In the genomic region with DNA sequence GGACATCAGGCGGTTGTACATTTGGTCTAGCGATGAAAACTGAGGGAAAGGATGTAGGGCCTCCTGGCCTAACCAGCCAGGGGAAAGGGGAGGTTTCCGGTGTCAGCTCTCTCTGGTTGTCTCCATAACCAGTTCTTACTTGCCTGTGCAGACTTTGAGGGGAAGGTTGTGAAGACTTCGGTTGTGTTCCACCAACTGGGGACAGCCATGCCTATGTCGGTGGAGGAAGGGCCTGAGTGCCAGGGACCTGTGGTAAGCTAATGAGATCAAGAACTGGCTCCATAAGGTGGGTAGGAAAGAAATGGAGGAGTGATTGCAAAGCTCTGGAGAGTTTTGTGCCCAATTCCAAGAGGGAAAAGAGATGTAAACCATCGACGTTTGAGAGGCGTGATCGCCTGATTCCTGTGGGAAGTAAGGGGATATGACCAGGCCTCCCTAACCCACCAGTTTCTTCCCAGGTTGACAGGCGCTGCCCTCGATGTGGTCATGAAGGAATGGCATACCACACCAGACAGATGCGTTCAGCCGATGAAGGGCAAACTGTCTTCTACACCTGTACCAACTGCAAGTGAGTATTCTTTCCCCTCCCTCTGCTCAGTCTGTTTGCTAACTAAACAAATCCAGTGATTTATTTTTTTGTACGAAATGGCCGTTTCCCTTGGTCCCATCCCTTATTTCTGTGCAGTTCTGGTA, we compare ENCODE assay signal across 8 cellular contexts. TPM values are rescaled to one million over a fixed set of nuclear protein-coding genes. Genes with fewer than 3 reads are reported as not detected.
DNase-seq lines count a peak whose midpoint lies in the region; ATAC-seq and TF ChIP-seq lines count a peak whose summit lies in the region.

No MANE protein-coding gene starts in this region.

- H3K9me3 ChIP-seq in HUES6 (ENCODE audit: control insufficient read depth, insufficient read depth, low read depth, low read length), result no peaks in the 10 kb centered on the region
- H3K9me3 ChIP-seq in fibroblast of lung (ENCODE audit: control insufficient read depth, insufficient read depth, low read depth, low read length), result no peaks in the 10 kb centered on the region

- H3K9me3 Mint-ChIP-seq in CD14-positive monocyte (no peaks in the 10 kb centered on the region), activated B cell treated with CpG ODN at 0.5 μM for 24 hours (no peaks in the 10 kb centered on the region), nephron progenitor cell (no peaks in the 10 kb centered on the region)

- H3K36me3 Mint-ChIP-seq in CD14-positive monocyte (peaks cover 21 to 27% of the 10 kb centered on the region in 2 donors), activated B cell treated with CpG ODN at 0.5 μM for 24 hours (ENCODE audit: low read depth) (peaks cover 50% of the 10 kb centered on the region), nephron progenitor cell (ENCODE audit: low read depth) (peaks cover 25% of the 10 kb centered on the region)

- ATAC-seq in GM19035 (IDR thresholded peaks at IDR 0.05; ENCODE audit: unreplicated experiment) (peak; percentile 20), activated B cell treated with CpG ODN at 0.5 μM for 24 hours (ENCODE audit: low read depth) (peak; percentile 2)

- CTCF ChIA-PET in activated B cell treated with CpG ODN at 0.5 μM for 24 hours (lab: Charles Lee), result interaction anchor here (3.8 kb wide), 1 partner anchor 68 kb away, joined by 14 read pairs; no protein-coding TSS in a partner anchor

- H2AFZ ChIP-seq in fibroblast of lung (ENCODE audit: low read length), result peak overlapping the region; percentile 96

- H3K9ac ChIP-seq in HUES6 (ENCODE audit: low read length), result peak overlapping the region; percentile 85
- peak overlapping the region; percentile 62 for H3K9ac ChIP-seq in fibroblast of lung (ENCODE audit: insufficient read depth, low read length)

- no peaks in the 10 kb centered on the region for H3K27me3 ChIP-seq in HUES6 (ENCODE audit: control insufficient read depth, insufficient read depth, low read length)
- H3K27me3 ChIP-seq in fibroblast of lung (ENCODE audit: control insufficient read depth, insufficient read depth, low read length), result no peaks in the 10 kb centered on the region

- H3K4me1 ChIP-seq in HUES6 (ENCODE audit: control insufficient read depth, insufficient read depth, low read length), result peaks cover 13% of the 10 kb centered on the region; the same call in 1 of the 2 replicates
- H3K4me1 ChIP-seq in fibroblast of lung (ENCODE audit: control insufficient read depth, extremely low read depth, insufficient read depth, low read length), result peaks cover 8% of the 10 kb centered on the region

- DNase-seq in CD14-positive monocyte (ENCODE audit: low spot score) (no peak), activated B cell treated with CpG ODN at 0.5 μM for 24 hours (no peak), fibroblast of lung (ENCODE audit: low read depth in 2 of 2) (peak; percentile 29 to 32), nephron progenitor cell (peak; percentile 8), NCI-H2029 treated with DMSO at 0.1 percent for 48 hours (lab: John Stamatoyannopoulos, UW) (no peak), NOMO-1 (lab: John Stamatoyannopoulos, UW; ENCODE audit: unreplicated experiment in 2 of 2) (no peak)

- H3K36me3 ChIP-seq in HUES6 (ENCODE audit: control insufficient read depth, insufficient read depth, low read length), result peaks cover 10% of the 10 kb centered on the region; the same call in 1 of the 2 replicates
- H3K36me3 ChIP-seq in fibroblast of lung (ENCODE audit: control insufficient read depth, insufficient read depth, low read length), result no peaks in the 10 kb centered on the region

- peak overlapping the region; percentile 93 to 97 for H3K4me3 Mint-ChIP-seq in CD14-positive monocyte
- H3K4me3 Mint-ChIP-seq in activated B cell treated with CpG ODN at 0.5 μM for 24 hours, result peak overlapping the region; percentile 98
- H3K4me3 Mint-ChIP-seq in nephron progenitor cell, result peak overlapping the region; percentile 98

- H3K4me1 Mint-ChIP-seq in CD14-positive monocyte, result peaks cover 38% of the 10 kb centered on the region
- peaks cover 50% of the 10 kb centered on the region for H3K4me1 Mint-ChIP-seq in activated B cell treated with CpG ODN at 0.5 μM for 24 hours
- peaks cover 47% of the 10 kb centered on the region for H3K4me1 Mint-ChIP-seq in nephron progenitor cell

- H3K79me2 ChIP-seq in fibroblast of lung (ENCODE audit: control insufficient read depth, insufficient read depth, low read length), result peaks cover 22% of the 10 kb centered on the region

- H3K4me2 ChIP-seq in fibroblast of lung (ENCODE audit: extremely low read depth, insufficient read depth, low read length), result peak overlapping the region; percentile 96

- H3K27ac Mint-ChIP-seq in CD14-positive monocyte (peak overlapping the region; percentile 94 to 99 (median 98)), activated B cell treated with CpG ODN at 0.5 μM for 24 hours (peak overlapping the region; percentile 97), nephron progenitor cell (peak overlapping the region; percentile 91)

- H3K4me3 ChIP-seq in HUES6 (ENCODE audit: low read depth, low read length), result peak overlapping the region; percentile 90
- peak overlapping the region; percentile 54 to 99 (median 83) for H3K4me3 ChIP-seq in fibroblast of lung (replicated peaks in 1 of 4; ENCODE audit: control extremely low read depth in 1 of 4, insufficient read depth in 1 of 4, low read depth in 3 of 4, low read length in 4 of 4)

- intact Hi-C loops in CD14-positive monocyte (cut with micrococcal nuclease) (loop anchor here in 1 of 2 donors (10.0 kb wide), 2 partner anchors 137 to 263 kb away; a partner anchor contains a TSS), activated B cell treated with CpG ODN at 0.5 μM for 24 hours (cut with micrococcal nuclease) (loop anchor here (2.0 to 5.0 kb wide), 2 partner anchors 119 to 555 kb away; a partner anchor contains a TSS)

- no peak overlapping the region for H3K27ac ChIP-seq in HUES6 (ENCODE audit: low read depth, low read length)
- peak overlapping the region; percentile 82 for H3K27ac ChIP-seq in fibroblast of lung (ENCODE audit: insufficient read depth, low read length)

- POLR2A ChIA-PET in activated B cell treated with CpG ODN at 0.5 μM for 24 hours (lab: Charles Lee), result interaction anchor here (0.6 to 2.4 kb wide), 15 partner anchors 9 to 1136 kb away, joined by 3 to 20 read pairs (median 4); a partner anchor contains a TSS

- TF ChIP-seq CTCF in CD14-positive monocyte (IDR thresholded peaks at IDR 0.05) (no peak), activated B cell treated with CpG ODN at 0.5 μM for 24 hours (IDR thresholded peaks at IDR 0.05) (no peak), fibroblast of lung (conservative IDR thresholded peaks at IDR 0.05 in 1 of 2, IDR thresholded peaks at IDR 0.05 in 1 of 2; ENCODE audit: low read depth in 1 of 2, low read length in 2 of 2) (no peak), nephron progenitor cell (IDR thresholded peaks at IDR 0.05) (no peak)

- no peaks in the 10 kb centered on the region for H4K20me1 ChIP-seq in fibroblast of lung (ENCODE audit: control insufficient read depth, extremely low read depth, insufficient read depth, low read length)

- no peaks in the 10 kb centered on the region for H3K27me3 Mint-ChIP-seq in CD14-positive monocyte (ENCODE audit: low read depth in 3 of 3)
- H3K27me3 Mint-ChIP-seq in activated B cell treated with CpG ODN at 0.5 μM for 24 hours, result no peaks in the 10 kb centered on the region
- H3K27me3 Mint-ChIP-seq in nephron progenitor cell (ENCODE audit: low read depth, poor library complexity), result no peaks in the 10 kb centered on the region

RNA-seq across cellular contexts. Expression of a gene that starts 0.8 kb away (rescaled TPM):
- polyA plus RNA-seq in CD14-positive monocyte, result 10 to 100 TPM; 45.0 to 62.4 TPM
- total RNA-seq in activated B cell treated with CpG ODN at 0.5 μM for 24 hours, result 44.1 and 50.5 TPM in 2 replicates
- total RNA-seq in fibroblast of lung, result 42.1 and 46.1 TPM in 2 replicates
- polyA plus RNA-seq in fibroblast of lung, result 21.1 and 25.0 TPM in 2 replicates
- 29.2 and 32.4 TPM in 2 replicates for polyA plus RNA-seq in fibroblast of lung (2012)
- 28.0 and 28.3 TPM in 2 replicates for polyA minus RNA-seq in fibroblast of lung (ENCODE audit: low replicate concordance)

RNA-seq across cellular contexts. Expression of a gene that starts 5.1 kb away (rescaled TPM):
- polyA plus RNA-seq in CD14-positive monocyte, result 100 to 1,000 TPM in 1 of 2 donors, 10 to 100 TPM in 1; 67.7 to 107 TPM
- 43.0 and 43.1 TPM in 2 replicates for total RNA-seq in activated B cell treated with CpG ODN at 0.5 μM for 24 hours
- 13.9 and 16.8 TPM in 2 replicates for total RNA-seq in fibroblast of lung
- 52.4 and 53.6 TPM in 2 replicates for polyA plus RNA-seq in fibroblast of lung
- 44.8 and 45.8 TPM in 2 replicates for polyA plus RNA-seq in fibroblast of lung (2012)
- 48.6 and 56.9 TPM in 2 replicates for polyA minus RNA-seq in fibroblast of lung (ENCODE audit: low replicate concordance)

RNA-seq across cellular contexts. Expression of a gene that starts 13.7 kb away (rescaled TPM):
- polyA plus RNA-seq in CD14-positive monocyte, result not detected
- total RNA-seq in activated B cell treated with CpG ODN at 0.5 μM for 24 hours, result not detected in 2 replicates
- total RNA-seq in fibroblast of lung, result not detected in 2 replicates
- not detected in 2 replicates for polyA plus RNA-seq in fibroblast of lung
- 0.23 and 0.57 TPM in 2 replicates for polyA plus RNA-seq in fibroblast of lung (2012)
- not detected in 2 replicates for polyA minus RNA-seq in fibroblast of lung (ENCODE audit: low replicate concordance)

RNA-seq across cellular contexts. Expression of a gene that starts 51.0 kb away (rescaled TPM):
- not detected for polyA plus RNA-seq in CD14-positive monocyte
- total RNA-seq in activated B cell treated with CpG ODN at 0.5 μM for 24 hours, result not detected in 2 replicates
- not detected in 2 replicates for total RNA-seq in fibroblast of lung
- not detected in 2 replicates for polyA plus RNA-seq in fibroblast of lung
- not detected in 2 replicates for polyA plus RNA-seq in fibroblast of lung (2012)
- polyA minus RNA-seq in fibroblast of lung (ENCODE audit: low replicate concordance), result not detected in 2 replicates

Comparison
In these comparisons a context has a peak if more than half of its experiments do, and no peak if none do; other contexts are left out.
1. DNase-seq: peak in fibroblast of lung (2 of 2) and nephron progenitor cell (single experiment); none in CD14-positive monocyte (single experiment), activated B cell treated with CpG ODN at 0.5 μM for 24 hours (single experiment), NCI-H2029 treated with DMSO at 0.1 percent for 48 hours (single experiment) and NOMO-1 (0 of 2).
2. Peak in every context shown above with its lines, with median percentiles within 50 percentile points of each other: H3K27ac Mint-ChIP-seq and H3K4me3 Mint-ChIP-seq.